In genomic region chr14:57389646-57390036, GRCh38 we compare ENCODE assay signal across 8 cellular contexts. TPM values are rescaled to one million over a fixed set of nuclear protein-coding genes. Genes with fewer than 3 reads are reported as not detected.
DNase-seq lines count a peak whose midpoint lies in the region; ATAC-seq lines count a peak whose summit lies in the region.

No MANE protein-coding gene starts in this region.

- peak overlapping the region; percentile 93 for H3K9ac ChIP-seq in iPS-15b (ENCODE audit: low read depth, low read length)

- intact Hi-C loops in sciatic nerve (cut with DNase I), result no loop called here

- H3K9me3 Mint-ChIP-seq in activated T-cell treated with anti-CD3 and anti-CD28 coated beads, Interleukin-2, amount 50 U/mL, for 24 hours, result no peaks in the 10 kb centered on the region
- H3K9me3 Mint-ChIP-seq in stimulated activated effector memory CD8-positive, alpha-beta T cell treated with anti-CD3 and anti-CD28 coated beads, Interleukin-12 subunit alpha, Interleukin-12 subunit beta, amount 100 ng/mL, for 72 hours, result no peaks in the 10 kb centered on the region

- peak overlapping the region; percentile 82 for H3K4me3 Mint-ChIP-seq in activated T-cell treated with anti-CD3 and anti-CD28 coated beads, Interleukin-2, amount 50 U/mL, for 24 hours
- H3K4me3 Mint-ChIP-seq in stimulated activated effector memory CD8-positive, alpha-beta T cell treated with anti-CD3 and anti-CD28 coated beads, Interleukin-12 subunit alpha, Interleukin-12 subunit beta, amount 100 ng/mL, for 72 hours, result peak overlapping the region; percentile 90

- H3K9me3 ChIP-seq in iPS-15b (ENCODE audit: control insufficient read depth, insufficient read depth, low read length), result no peaks in the 10 kb centered on the region

- peaks cover 10% of the 10 kb centered on the region for H3K27me3 ChIP-seq in iPS-15b (ENCODE audit: control insufficient read depth, insufficient read depth, low read length)

- H3K27me3 Mint-ChIP-seq in activated T-cell treated with anti-CD3 and anti-CD28 coated beads, Interleukin-2, amount 50 U/mL, for 24 hours, result no peaks in the 10 kb centered on the region

- ATAC-seq in HG03439 (IDR thresholded peaks at IDR 0.05; ENCODE audit: unreplicated experiment), result peak; percentile 5
- no peak for ATAC-seq in stimulated activated effector memory CD8-positive, alpha-beta T cell treated with anti-CD3 and anti-CD28 coated beads, Interleukin-12 subunit alpha, Interleukin-12 subunit beta, amount 100 ng/mL, for 72 hours
- ATAC-seq in sciatic nerve, result no peak

- no peaks in the 10 kb centered on the region for H3K36me3 ChIP-seq in iPS-15b (ENCODE audit: control insufficient read depth, insufficient read depth, low read length)

- H3K4me3 ChIP-seq in iPS-15b (ENCODE audit: low read depth, low read length), result peak overlapping the region; percentile 86

- DNase-seq in NCI-H1105 treated with DMSO at 0.1 percent for 48 hours (lab: John Stamatoyannopoulos, UW), result peak; percentile 53
- no peak for DNase-seq in NCI-H1105 (lab: John Stamatoyannopoulos, UW)
- DNase-seq in activated T-cell treated with anti-CD3 and anti-CD28 coated beads, Interleukin-2, amount 50 U/mL, for 24 hours, result no peak
- DNase-seq in stimulated activated effector memory CD8-positive, alpha-beta T cell treated with anti-CD3 and anti-CD28 coated beads, Interleukin-12 subunit alpha, Interleukin-12 subunit beta, amount 100 ng/mL, for 72 hours (ENCODE audit: low spot score in 2 of 2), result peak in 1 of 2 donors; percentile 7
- no peak for DNase-seq in MV-4-11 (lab: John Stamatoyannopoulos, UW)
- no peak for DNase-seq in sciatic nerve (ENCODE audit: low spot score)

- peaks cover 39% of the 10 kb centered on the region for H3K36me3 Mint-ChIP-seq in activated T-cell treated with anti-CD3 and anti-CD28 coated beads, Interleukin-2, amount 50 U/mL, for 24 hours (ENCODE audit: low read depth)
- H3K36me3 Mint-ChIP-seq in stimulated activated effector memory CD8-positive, alpha-beta T cell treated with anti-CD3 and anti-CD28 coated beads, Interleukin-12 subunit alpha, Interleukin-12 subunit beta, amount 100 ng/mL, for 72 hours, result peaks cover 24% of the 10 kb centered on the region

- peak overlapping the region; percentile 95 for H3K27ac Mint-ChIP-seq in activated T-cell treated with anti-CD3 and anti-CD28 coated beads, Interleukin-2, amount 50 U/mL, for 24 hours
- peak overlapping the region; percentile 96 for H3K27ac Mint-ChIP-seq in stimulated activated effector memory CD8-positive, alpha-beta T cell treated with anti-CD3 and anti-CD28 coated beads, Interleukin-12 subunit alpha, Interleukin-12 subunit beta, amount 100 ng/mL, for 72 hours

- H3K4me1 ChIP-seq in iPS-15b (ENCODE audit: control insufficient read depth, insufficient read depth, low read length), result peaks cover 17% of the 10 kb centered on the region

- H3K4me1 Mint-ChIP-seq in activated T-cell treated with anti-CD3 and anti-CD28 coated beads, Interleukin-2, amount 50 U/mL, for 24 hours (ENCODE audit: low read depth), result peaks cover 43% of the 10 kb centered on the region
- H3K4me1 Mint-ChIP-seq in stimulated activated effector memory CD8-positive, alpha-beta T cell treated with anti-CD3 and anti-CD28 coated beads, Interleukin-12 subunit alpha, Interleukin-12 subunit beta, amount 100 ng/mL, for 72 hours, result peaks cover 25% of the 10 kb centered on the region

RNA-seq across cellular contexts. Expression of gene NAA30, which starts 0.7 kb away (rescaled TPM):
- 18.7 TPM for total RNA-seq in sciatic nerve
